In genomic region chr20:53739799-53740785, GRCh38 we compare ENCODE assay signal across 8 cellular contexts.
DNase-seq lines count a peak whose midpoint lies in the region; ATAC-seq and TF ChIP-seq lines count a peak whose summit lies in the region.

No MANE protein-coding gene starts in this region.

- H3K36me3 ChIP-seq in GM06990 (ENCODE audit: control insufficient read depth, insufficient read depth, low read length) (no peaks in the 10 kb centered on the region), HAP-1 (replicated peaks) (no peaks in the 10 kb centered on the region), neutrophil (no peaks in the 10 kb centered on the region)

- H3K27ac ChIP-seq in neutrophil, result peak overlapping the region; percentile 71

- peak overlapping the region; percentile 96 for H3K27ac Mint-ChIP-seq in central memory CD8-positive, alpha-beta T cell (ENCODE audit: low read depth)

- H3K4me3 Mint-ChIP-seq in central memory CD8-positive, alpha-beta T cell, result peak overlapping the region; percentile 78

- no peaks in the 10 kb centered on the region for H3K27me3 Mint-ChIP-seq in central memory CD8-positive, alpha-beta T cell

- H3K36me3 Mint-ChIP-seq in central memory CD8-positive, alpha-beta T cell (ENCODE audit: insufficient read depth), result no peaks in the 10 kb centered on the region

- no peak for ATAC-seq in central memory CD8-positive, alpha-beta T cell (replicated peaks; ENCODE audit: extremely low read depth, poor library complexity, severe bottlenecking)

- H3K27me3 ChIP-seq in GM06990 (replicated peaks; ENCODE audit: control insufficient read depth, insufficient read depth, low read length) (no peaks in the 10 kb centered on the region), HAP-1 (ENCODE audit: low read depth) (no peaks in the 10 kb centered on the region), neutrophil (no peaks in the 10 kb centered on the region)

- H3K4me1 ChIP-seq in HAP-1 (peaks cover 61% of the 10 kb centered on the region), neutrophil (ENCODE audit: control insufficient read depth in 1 of 2, insufficient read depth in 1 of 2, low read depth in 1 of 2, low read length in 1 of 2) (peaks cover 55 to 65% of the 10 kb centered on the region in 2 experiments)

- H3K9me3 ChIP-seq in HAP-1 (no peaks in the 10 kb centered on the region), neutrophil (no peaks in the 10 kb centered on the region)

- DNase-seq in GM06990 (ENCODE audit: extremely low read depth, insufficient read length) (no peak), HAP-1 (ENCODE audit: low spot score in 2 of 2) (peak; percentile 50 to 67), NCI-H526 treated with DMSO at 0.1 percent for 48 hours (lab: John Stamatoyannopoulos, UW) (peak; percentile 58), NCI-H2196 (lab: John Stamatoyannopoulos, UW; ENCODE audit: unreplicated experiment) (no peak), NCI-H446 (lab: John Stamatoyannopoulos, UW) (no peak), RPMI8226 (no peak)
- DNase-seq in central memory CD8-positive, alpha-beta T cell (ENCODE audit: low spot score in 2 of 2), result no peak

- in situ Hi-C loops in HAP-1 (cut with MboI; ENCODE audit: low sequenced_read_pairs), result no loop called here

- peaks cover 31% of the 10 kb centered on the region for H3K4me1 Mint-ChIP-seq in central memory CD8-positive, alpha-beta T cell

- TF ChIP-seq CTCF in GM06990 (IDR thresholded peaks at IDR 0.05; ENCODE audit: insufficient read depth, low read length, poor library complexity, severe bottlenecking), result no peak
- no peak for TF ChIP-seq CTCF in neutrophil (IDR thresholded peaks at IDR 0.05)

- H3K9me3 Mint-ChIP-seq in central memory CD8-positive, alpha-beta T cell, result no peaks in the 10 kb centered on the region

- peak overlapping the region; percentile 50 for H3K4me3 ChIP-seq in GM06990 (replicated peaks; ENCODE audit: low read depth, low read length)
- H3K4me3 ChIP-seq in HAP-1, result peak overlapping the region; percentile 0; the same call in 1 of the 2 replicates
- H3K4me3 ChIP-seq in neutrophil (ENCODE audit: low read depth in 1 of 2, low read length in 1 of 2), result peak overlapping the region; percentile 25 to 40

Comparison
In these comparisons a context has a peak if more than half of its experiments do, and no peak if none do; other contexts are left out.
1. DNase-seq: peak in HAP-1 (2 of 2) and NCI-H526 treated with DMSO at 0.1 percent for 48 hours (single experiment); none in GM06990 (single experiment), central memory CD8-positive, alpha-beta T cell (0 of 2), NCI-H2196 (single experiment), NCI-H446 (0 of 2) and RPMI8226 (single experiment).
2. H3K4me3 ChIP-seq: peak in every context shown above with its lines; median percentile 50 in GM06990; 32 in neutrophil; 0 in HAP-1.